Comparison of ENCODE assay signal across 8 cellular contexts in genomic region chr11:62573592-62574362, GRCh38.
DNase-seq lines count a peak whose midpoint lies in the region; ATAC-seq and TF ChIP-seq lines count a peak whose summit lies in the region.

Gene EEF1G (minus strand): TSS chr11:62573891. CDS start chr11:62573842, 49 bp downstream.

- H3K36me3 Mint-ChIP-seq in central memory CD8-positive, alpha-beta T cell (ENCODE audit: insufficient read depth), result peaks cover 63% of the 10 kb centered on the region

- H3K9me3 Mint-ChIP-seq in central memory CD8-positive, alpha-beta T cell, result no peaks in the 10 kb centered on the region

- H3K4me3 ChIP-seq in AG09309 (ENCODE audit: control insufficient read depth, low read depth, low read length), result peak within 1 kb of the TSS; percentile 92

- ATAC-seq in GM19025 (IDR thresholded peaks at IDR 0.05; ENCODE audit: low read depth, unreplicated experiment) (peak; percentile 88), HG03342 (IDR thresholded peaks at IDR 0.05; ENCODE audit: unreplicated experiment) (peak; percentile 79)
- peak; percentile 91 for ATAC-seq in central memory CD8-positive, alpha-beta T cell (replicated peaks; ENCODE audit: extremely low read depth, poor library complexity, severe bottlenecking)

- peak within 1 kb of the TSS; percentile 98 for H3K4me3 Mint-ChIP-seq in central memory CD8-positive, alpha-beta T cell

- TF ChIP-seq CTCF in AG09309 (IDR thresholded peaks at IDR 0.05; ENCODE audit: control insufficient read depth, insufficient read depth, low read depth, low read length, missing control alignments), result no peak

- DNase-seq in AG09309 (ENCODE audit: low read depth), result peak; percentile 100
- DNase-seq in NCI-H446 (lab: John Stamatoyannopoulos, UW), result peak; percentile 99 to 100
- peak; percentile 96 for DNase-seq in activated CD4-positive, CD25-positive, alpha-beta regulatory T cell treated with anti-CD3 and anti-CD28 coated beads, Interleukin-2, amount 50 U/mL, for 16 hours (ENCODE audit: low read depth, low spot score)
- peak; percentile 92 to 99 for DNase-seq in central memory CD8-positive, alpha-beta T cell (ENCODE audit: low spot score in 2 of 2)
- peak; percentile 100 for DNase-seq in islet precursor cell
- peak; percentile 97 to 98 (median 97) for DNase-seq in stimulated activated CD4-positive, alpha-beta T cell treated with anti-CD3 and anti-CD28 coated beads, Interleukin-12 subunit alpha, Interleukin-12 subunit beta, amount 100 ng/mL, for 48 hours (ENCODE audit: low read depth in 2 of 3, low spot score in 1 of 3)

- peak within 1 kb of the TSS; percentile 91 for H3K27ac Mint-ChIP-seq in central memory CD8-positive, alpha-beta T cell (ENCODE audit: low read depth)

- H3K27me3 Mint-ChIP-seq in central memory CD8-positive, alpha-beta T cell, result no peaks in the 10 kb centered on the region

- H3K4me1 Mint-ChIP-seq in central memory CD8-positive, alpha-beta T cell, result peaks cover 48% of the 10 kb centered on the region

Comparison
In these comparisons a context has a peak if more than half of its experiments do, and no peak if none do; other contexts are left out.
1. Peak in every context shown above with its lines: DNase-seq, ATAC-seq and H3K4me3 ChIP-seq.